In the genomic region with DNA sequence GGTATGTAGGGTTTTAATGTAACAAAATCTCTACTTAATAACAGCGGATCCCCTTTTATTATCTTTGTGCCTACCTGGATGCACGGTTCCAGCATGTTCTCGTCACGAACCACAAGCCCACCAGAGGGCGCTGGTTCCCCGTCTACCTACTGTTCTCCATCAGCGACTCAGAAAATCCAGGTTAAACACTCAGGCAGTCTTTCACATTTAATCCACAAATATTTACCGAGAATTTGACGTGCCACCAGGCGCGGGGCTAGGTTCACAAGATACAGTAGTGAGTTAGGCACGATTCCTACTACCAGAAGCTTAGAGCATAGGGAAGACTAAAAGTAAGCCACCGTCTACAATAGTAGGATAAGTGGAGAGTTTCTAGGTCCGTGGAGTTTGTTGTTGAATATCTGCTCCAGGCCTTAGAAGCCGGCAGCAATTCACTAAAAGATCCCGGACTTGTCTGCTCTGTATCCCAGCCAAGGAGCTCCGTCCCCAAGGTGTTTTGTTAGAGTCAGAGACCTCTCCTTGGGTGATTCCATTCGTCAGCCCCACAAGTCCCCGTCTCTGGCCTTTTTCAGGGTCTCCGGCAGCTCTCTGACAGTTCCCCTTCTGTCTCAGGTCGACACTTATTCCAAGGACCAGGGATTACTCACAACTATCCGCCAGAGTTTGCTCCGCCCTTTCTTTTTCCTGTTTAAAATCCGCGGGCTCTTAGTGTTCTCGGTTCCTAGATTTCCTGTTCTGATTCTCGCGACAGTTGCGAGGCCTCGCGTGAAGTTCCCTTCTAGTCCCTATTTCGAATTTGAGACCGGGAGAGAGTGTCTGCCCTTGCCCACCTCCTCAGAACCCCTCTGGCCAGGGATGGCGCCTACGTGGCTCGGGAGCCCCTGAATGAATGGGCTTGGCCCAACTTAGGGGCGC, we compare ENCODE assay signal across 1 cellular context.
TF ChIP-seq lines count a peak whose summit lies in the region.

No MANE protein-coding gene starts in this region.

TF ChIP-seq in SK-N-SH treated with all-trans-retinoic acid at 6 μM for 48 hours, 23 proteins besides CTCF, POLR2A, EP300 and RAD21 (continued from another document):
- TF ChIP-seq, protein P1, sequence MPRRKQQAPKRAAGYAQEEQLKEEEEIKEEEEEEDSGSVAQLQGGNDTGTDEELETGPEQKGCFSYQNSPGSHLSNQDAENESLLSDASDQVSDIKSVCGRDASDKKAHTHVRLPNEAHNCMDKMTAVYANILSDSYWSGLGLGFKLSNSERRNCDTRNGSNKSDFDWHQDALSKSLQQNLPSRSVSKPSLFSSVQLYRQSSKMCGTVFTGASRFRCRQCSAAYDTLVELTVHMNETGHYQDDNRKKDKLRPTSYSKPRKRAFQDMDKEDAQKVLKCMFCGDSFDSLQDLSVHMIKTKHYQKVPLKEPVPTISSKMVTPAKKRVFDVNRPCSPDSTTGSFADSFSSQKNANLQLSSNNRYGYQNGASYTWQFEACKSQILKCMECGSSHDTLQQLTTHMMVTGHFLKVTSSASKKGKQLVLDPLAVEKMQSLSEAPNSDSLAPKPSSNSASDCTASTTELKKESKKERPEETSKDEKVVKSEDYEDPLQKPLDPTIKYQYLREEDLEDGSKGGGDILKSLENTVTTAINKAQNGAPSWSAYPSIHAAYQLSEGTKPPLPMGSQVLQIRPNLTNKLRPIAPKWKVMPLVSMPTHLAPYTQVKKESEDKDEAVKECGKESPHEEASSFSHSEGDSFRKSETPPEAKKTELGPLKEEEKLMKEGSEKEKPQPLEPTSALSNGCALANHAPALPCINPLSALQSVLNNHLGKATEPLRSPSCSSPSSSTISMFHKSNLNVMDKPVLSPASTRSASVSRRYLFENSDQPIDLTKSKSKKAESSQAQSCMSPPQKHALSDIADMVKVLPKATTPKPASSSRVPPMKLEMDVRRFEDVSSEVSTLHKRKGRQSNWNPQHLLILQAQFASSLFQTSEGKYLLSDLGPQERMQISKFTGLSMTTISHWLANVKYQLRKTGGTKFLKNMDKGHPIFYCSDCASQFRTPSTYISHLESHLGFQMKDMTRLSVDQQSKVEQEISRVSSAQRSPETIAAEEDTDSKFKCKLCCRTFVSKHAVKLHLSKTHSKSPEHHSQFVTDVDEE (CRISPR knock-in tag; IDR thresholded peaks at IDR 0.05): no peak
- TF ChIP-seq TOX (CRISPR knock-in tag; IDR thresholded peaks at IDR 0.05; ENCODE audit: borderline replicate concordance) (no peak), ARNTL (CRISPR knock-in tag; IDR thresholded peaks at IDR 0.05; ENCODE audit: borderline replicate concordance, low read depth) (no peak), ZFP30 (CRISPR knock-in tag; IDR thresholded peaks at IDR 0.05) (no peak), OSR1 (CRISPR knock-in tag; IDR thresholded peaks at IDR 0.05) (no peak)
- TF ChIP-seq, protein P2, sequence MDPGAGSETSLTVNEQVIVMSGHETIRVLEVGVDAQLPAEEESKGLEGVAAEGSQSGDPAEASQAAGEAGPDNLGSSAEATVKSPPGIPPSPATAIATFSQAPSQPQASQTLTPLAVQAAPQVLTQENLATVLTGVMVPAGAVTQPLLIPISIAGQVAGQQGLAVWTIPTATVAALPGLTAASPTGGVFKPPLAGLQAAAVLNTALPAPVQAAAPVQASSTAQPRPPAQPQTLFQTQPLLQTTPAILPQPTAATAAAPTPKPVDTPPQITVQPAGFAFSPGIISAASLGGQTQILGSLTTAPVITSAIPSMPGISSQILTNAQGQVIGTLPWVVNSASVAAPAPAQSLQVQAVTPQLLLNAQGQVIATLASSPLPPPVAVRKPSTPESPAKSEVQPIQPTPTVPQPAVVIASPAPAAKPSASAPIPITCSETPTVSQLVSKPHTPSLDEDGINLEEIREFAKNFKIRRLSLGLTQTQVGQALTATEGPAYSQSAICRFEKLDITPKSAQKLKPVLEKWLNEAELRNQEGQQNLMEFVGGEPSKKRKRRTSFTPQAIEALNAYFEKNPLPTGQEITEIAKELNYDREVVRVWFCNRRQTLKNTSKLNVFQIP (CRISPR knock-in tag; IDR thresholded peaks at IDR 0.05; ENCODE audit: borderline replicate concordance, low read depth): no peak
- TF ChIP-seq, protein P3, sequence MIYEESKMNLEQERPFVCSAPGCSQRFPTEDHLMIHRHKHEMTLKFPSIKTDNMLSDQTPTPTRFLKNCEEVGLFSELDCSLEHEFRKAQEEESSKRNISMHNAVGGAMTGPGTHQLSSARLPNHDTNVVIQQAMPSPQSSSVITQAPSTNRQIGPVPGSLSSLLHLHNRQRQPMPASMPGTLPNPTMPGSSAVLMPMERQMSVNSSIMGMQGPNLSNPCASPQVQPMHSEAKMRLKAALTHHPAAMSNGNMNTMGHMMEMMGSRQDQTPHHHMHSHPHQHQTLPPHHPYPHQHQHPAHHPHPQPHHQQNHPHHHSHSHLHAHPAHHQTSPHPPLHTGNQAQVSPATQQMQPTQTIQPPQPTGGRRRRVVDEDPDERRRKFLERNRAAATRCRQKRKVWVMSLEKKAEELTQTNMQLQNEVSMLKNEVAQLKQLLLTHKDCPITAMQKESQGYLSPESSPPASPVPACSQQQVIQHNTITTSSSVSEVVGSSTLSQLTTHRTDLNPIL (CRISPR knock-in tag; IDR thresholded peaks at IDR 0.05; ENCODE audit: low read depth): no peak
TF ChIP-seq in SK-N-SH treated with all-trans-retinoic acid at 6 μM for 48 hours: peak in this region for 0.
